In the genomic region with DNA sequence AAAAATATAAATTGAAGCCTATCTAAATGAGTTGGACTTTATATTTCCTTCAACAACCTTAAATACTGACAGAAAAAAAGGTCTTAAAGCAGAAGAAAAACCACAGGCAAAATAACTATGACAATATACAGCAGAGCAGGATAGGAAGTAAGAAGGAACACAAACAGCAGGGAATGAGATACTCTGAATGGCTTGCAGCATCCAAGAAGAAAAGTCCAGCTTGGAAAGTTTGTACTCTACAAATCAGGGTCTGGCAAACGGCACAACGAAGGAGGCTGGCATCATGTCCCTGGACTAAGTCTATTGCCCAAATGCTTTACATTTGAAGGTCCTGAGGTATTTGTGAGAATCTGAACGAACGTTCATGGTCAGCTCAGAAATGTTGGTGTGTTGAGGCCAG, we compare ENCODE assay signal across 1 cellular context.
TF ChIP-seq lines count a peak whose summit lies in the region.

No MANE protein-coding gene starts in this region.

TF ChIP-seq in GM23338, 12 proteins besides CTCF, POLR2A, EP300 and RAD21 (continued from another document):
- TF ChIP-seq, protein P1, sequence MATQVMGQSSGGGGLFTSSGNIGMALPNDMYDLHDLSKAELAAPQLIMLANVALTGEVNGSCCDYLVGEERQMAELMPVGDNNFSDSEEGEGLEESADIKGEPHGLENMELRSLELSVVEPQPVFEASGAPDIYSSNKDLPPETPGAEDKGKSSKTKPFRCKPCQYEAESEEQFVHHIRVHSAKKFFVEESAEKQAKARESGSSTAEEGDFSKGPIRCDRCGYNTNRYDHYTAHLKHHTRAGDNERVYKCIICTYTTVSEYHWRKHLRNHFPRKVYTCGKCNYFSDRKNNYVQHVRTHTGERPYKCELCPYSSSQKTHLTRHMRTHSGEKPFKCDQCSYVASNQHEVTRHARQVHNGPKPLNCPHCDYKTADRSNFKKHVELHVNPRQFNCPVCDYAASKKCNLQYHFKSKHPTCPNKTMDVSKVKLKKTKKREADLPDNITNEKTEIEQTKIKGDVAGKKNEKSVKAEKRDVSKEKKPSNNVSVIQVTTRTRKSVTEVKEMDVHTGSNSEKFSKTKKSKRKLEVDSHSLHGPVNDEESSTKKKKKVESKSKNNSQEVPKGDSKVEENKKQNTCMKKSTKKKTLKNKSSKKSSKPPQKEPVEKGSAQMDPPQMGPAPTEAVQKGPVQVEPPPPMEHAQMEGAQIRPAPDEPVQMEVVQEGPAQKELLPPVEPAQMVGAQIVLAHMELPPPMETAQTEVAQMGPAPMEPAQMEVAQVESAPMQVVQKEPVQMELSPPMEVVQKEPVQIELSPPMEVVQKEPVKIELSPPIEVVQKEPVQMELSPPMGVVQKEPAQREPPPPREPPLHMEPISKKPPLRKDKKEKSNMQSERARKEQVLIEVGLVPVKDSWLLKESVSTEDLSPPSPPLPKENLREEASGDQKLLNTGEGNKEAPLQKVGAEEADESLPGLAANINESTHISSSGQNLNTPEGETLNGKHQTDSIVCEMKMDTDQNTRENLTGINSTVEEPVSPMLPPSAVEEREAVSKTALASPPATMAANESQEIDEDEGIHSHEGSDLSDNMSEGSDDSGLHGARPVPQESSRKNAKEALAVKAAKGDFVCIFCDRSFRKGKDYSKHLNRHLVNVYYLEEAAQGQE (IDR thresholded peaks at IDR 0.05; ENCODE audit: unreplicated experiment) = no peak
TF ChIP-seq in GM23338: peak in this region for 0.
